8 cellular contexts compared by ENCODE assay signal in the genomic region with DNA sequence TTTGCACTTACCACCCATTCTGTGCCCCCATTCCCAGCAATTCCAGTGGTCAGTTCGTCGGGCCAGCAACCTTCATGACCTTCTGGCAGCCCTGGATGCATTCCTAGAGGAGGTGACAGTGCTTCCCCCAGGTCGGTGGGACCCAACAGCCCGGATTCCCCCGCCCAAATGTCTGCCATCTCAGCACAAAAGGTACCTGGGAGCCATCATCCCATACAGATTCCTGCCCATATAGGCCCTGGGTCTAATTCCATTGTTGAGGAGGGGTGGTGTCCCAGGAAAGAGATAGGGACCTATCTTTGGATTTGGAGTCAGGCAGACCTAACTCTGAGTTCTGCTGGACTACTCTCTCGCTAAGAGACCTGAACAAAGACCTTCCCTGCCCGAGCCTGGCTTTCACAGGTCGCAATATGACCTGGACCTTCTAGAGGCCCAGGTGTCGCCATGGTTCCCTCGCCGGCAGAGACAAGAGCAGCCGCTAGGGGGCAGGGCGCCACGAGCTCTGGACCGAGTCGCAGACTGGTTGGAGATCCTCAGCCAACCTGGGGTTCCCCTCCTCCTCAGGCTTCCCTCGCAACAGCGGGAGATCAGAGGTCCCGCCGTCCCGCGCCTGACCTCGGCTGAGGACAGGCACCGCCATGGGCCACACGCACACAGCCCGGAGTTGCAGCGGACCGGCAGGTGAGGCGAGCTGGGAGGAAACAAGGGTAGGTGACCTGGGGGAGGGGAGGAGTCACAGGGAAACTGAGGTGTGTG. TPM values are rescaled to one million over a fixed set of nuclear protein-coding genes. Genes with fewer than 3 reads are reported as not detected.
DNase-seq lines count a peak whose midpoint lies in the region; ATAC-seq, FAIRE-seq and TF ChIP-seq lines count a peak whose summit lies in the region.

No MANE protein-coding gene starts in this region.

- no peaks in the 10 kb centered on the region for H3K4me1 ChIP-seq in A549
- H3K4me1 ChIP-seq in endocrine pancreas (ENCODE audit: control insufficient read depth, insufficient read depth, low read length): no peaks in the 10 kb centered on the region

- H3K9me3 ChIP-seq in A549 (no peaks in the 10 kb centered on the region), endocrine pancreas (ENCODE audit: control insufficient read depth, low read length) (no peaks in the 10 kb centered on the region)

- H3K4me3 ChIP-seq in A549 (peak overlapping the region; percentile 37), endocrine pancreas (ENCODE audit: control insufficient read depth, insufficient read depth, low read length) (no peak overlapping the region)

- peak overlapping the region; percentile 21 to 80; a peak in 3 of 6 replicates for H3K27ac ChIP-seq in A549

- POLR2A ChIA-PET in A549 (lab: Yijun Ruan, JAX): interaction anchor here (0.5 to 0.8 kb wide), 3 partner anchors 16 to 348 kb away, joined by 3 to 6 read pairs (median 3); a partner anchor contains a TSS

- H3K9ac ChIP-seq in endocrine pancreas (ENCODE audit: control insufficient read depth, insufficient read depth, low read length): peak overlapping the region; percentile 48

- peak; percentile 67 to 69 for TF ChIP-seq RAD21 in A549 (conservative IDR thresholded peaks at IDR 0.05 in 1 of 2, IDR thresholded peaks at IDR 0.05 in 1 of 2)

- TF ChIP-seq EP300 in A549 (IDR thresholded peaks at IDR 0.05): no peak

- TF ChIP-seq POLR2A in A549 (IDR thresholded peaks at IDR 0.05; ENCODE audit: low read length): no peak

- ATAC-seq in A549 (peak; percentile 77 to 91), GM18498 (IDR thresholded peaks at IDR 0.05; ENCODE audit: unreplicated experiment) (peak; percentile 91), HG02973 (IDR thresholded peaks at IDR 0.05; ENCODE audit: unreplicated experiment) (peak; percentile 91)

- peak; percentile 86 for TF ChIP-seq CTCF in A549 (IDR thresholded peaks at IDR 0.05)

- H3K27me3 ChIP-seq in endocrine pancreas (ENCODE audit: control insufficient read depth, insufficient read depth, low read length): no peaks in the 10 kb centered on the region

- CTCF ChIA-PET in A549 (lab: Yijun Ruan, JAX): interaction anchor here (0.6 to 36.9 kb wide), 28 partner anchors 10 to 357 kb away, joined by 3 to 1613 read pairs (median 4); a partner anchor contains a TSS

- FAIRE-seq in A549 (lab: Jason Lieb, UNC): peak; percentile 77

- DNase-seq in A549 (ENCODE audit: low read depth in 1 of 2, low spot score in 1 of 2) (peak; percentile 80 to 88), NCI-H526 treated with DMSO at 0.1 percent for 48 hours (lab: John Stamatoyannopoulos, UW) (peak; percentile 32), midbrain (lab: John Stamatoyannopoulos, UW) (peak; percentile 69)
- DNase-seq in activated CD8-positive, alpha-beta memory T cell treated with anti-CD3 and anti-CD28 coated beads for 24 hours: peak; percentile 95
- peak; percentile 73 for DNase-seq in stimulated activated CD8-positive, alpha-beta memory T cell treated with anti-CD3 and anti-CD28 coated beads, Interleukin-4, amount 100 ng/mL, for 24 hours (ENCODE audit: low read depth)

- WGBS in A549 (ENCODE audit: missing lambda C conversion rate): 12% methylated on average over 27 of the region's 29 CpGs

- peak overlapping the region; percentile 84 for H3K4me2 ChIP-seq in A549

- H3K36me3 ChIP-seq in endocrine pancreas (ENCODE audit: control insufficient read depth, insufficient read depth, low read length): no peaks in the 10 kb centered on the region

TF ChIP-seq in A549, 52 proteins besides CTCF, POLR2A, EP300 and RAD21:
- TF ChIP-seq, protein P1, sequence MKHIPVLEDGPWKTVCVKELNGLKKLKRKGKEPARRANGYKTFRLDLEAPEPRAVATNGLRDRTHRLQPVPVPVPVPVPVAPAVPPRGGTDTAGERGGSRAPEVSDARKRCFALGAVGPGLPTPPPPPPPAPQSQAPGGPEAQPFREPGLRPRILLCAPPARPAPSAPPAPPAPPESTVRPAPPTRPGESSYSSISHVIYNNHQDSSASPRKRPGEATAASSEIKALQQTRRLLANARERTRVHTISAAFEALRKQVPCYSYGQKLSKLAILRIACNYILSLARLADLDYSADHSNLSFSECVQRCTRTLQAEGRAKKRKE (CRISPR knock-in tag; IDR thresholded peaks at IDR 0.05; ENCODE audit: low read depth): no peak
- no peak for TF ChIP-seq KDM1A (IDR thresholded peaks at IDR 0.05; ENCODE audit: low read depth)
- TF ChIP-seq, protein P2, sequence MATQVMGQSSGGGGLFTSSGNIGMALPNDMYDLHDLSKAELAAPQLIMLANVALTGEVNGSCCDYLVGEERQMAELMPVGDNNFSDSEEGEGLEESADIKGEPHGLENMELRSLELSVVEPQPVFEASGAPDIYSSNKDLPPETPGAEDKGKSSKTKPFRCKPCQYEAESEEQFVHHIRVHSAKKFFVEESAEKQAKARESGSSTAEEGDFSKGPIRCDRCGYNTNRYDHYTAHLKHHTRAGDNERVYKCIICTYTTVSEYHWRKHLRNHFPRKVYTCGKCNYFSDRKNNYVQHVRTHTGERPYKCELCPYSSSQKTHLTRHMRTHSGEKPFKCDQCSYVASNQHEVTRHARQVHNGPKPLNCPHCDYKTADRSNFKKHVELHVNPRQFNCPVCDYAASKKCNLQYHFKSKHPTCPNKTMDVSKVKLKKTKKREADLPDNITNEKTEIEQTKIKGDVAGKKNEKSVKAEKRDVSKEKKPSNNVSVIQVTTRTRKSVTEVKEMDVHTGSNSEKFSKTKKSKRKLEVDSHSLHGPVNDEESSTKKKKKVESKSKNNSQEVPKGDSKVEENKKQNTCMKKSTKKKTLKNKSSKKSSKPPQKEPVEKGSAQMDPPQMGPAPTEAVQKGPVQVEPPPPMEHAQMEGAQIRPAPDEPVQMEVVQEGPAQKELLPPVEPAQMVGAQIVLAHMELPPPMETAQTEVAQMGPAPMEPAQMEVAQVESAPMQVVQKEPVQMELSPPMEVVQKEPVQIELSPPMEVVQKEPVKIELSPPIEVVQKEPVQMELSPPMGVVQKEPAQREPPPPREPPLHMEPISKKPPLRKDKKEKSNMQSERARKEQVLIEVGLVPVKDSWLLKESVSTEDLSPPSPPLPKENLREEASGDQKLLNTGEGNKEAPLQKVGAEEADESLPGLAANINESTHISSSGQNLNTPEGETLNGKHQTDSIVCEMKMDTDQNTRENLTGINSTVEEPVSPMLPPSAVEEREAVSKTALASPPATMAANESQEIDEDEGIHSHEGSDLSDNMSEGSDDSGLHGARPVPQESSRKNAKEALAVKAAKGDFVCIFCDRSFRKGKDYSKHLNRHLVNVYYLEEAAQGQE (IDR thresholded peaks at IDR 0.05): no peak
- no peak for TF ChIP-seq KDM5A (IDR thresholded peaks at IDR 0.05)
- TF ChIP-seq POLR2AphosphoS2 (conservative IDR thresholded peaks at IDR 0.05; ENCODE audit: low read length): no peak
- no peak for TF ChIP-seq HOXA7 (CRISPR knock-in tag; IDR thresholded peaks at IDR 0.05)
- no peak for TF ChIP-seq TP53 (CRISPR knock-in tag; IDR thresholded peaks at IDR 0.05)
- TF ChIP-seq MAFK (IDR thresholded peaks at IDR 0.05; ENCODE audit: partially characterized antibody): no peak
- peak; percentile 63 for TF ChIP-seq SMC3 (IDR thresholded peaks at IDR 0.05)
- no peak for TF ChIP-seq FOSB (CRISPR knock-in tag; IDR thresholded peaks at IDR 0.05)
- TF ChIP-seq, protein P3, sequence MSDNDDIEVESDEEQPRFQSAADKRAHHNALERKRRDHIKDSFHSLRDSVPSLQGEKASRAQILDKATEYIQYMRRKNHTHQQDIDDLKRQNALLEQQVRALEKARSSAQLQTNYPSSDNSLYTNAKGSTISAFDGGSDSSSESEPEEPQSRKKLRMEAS (IDR thresholded peaks at IDR 0.05): peak; percentile 64
TF ChIP-seq in A549: peak in this region for 2.

RNA-seq across cellular contexts. Expression of a gene that starts 3.1 kb away (rescaled TPM):
- not detected in 2 replicates for polyA plus RNA-seq in A549 (2011; rRNA removed)
- polyA plus RNA-seq in A549 (2012; cell fraction: cytosol; rRNA removed): 0.01 TPM in 1 of 2 replicates, not detected in the other
- 0.02 and 0.06 TPM in 2 replicates for polyA plus RNA-seq in A549 (2012; cell fraction: nucleus; rRNA removed)
- not detected in 3 replicates for polyA plus RNA-seq in A549 (2017; fragmentation: RNase III; extraction: RNeasy Plus Mini Kit Qiagen cat#74134 plus additional on column Dnase treatment)
- 0.08 TPM in 1 of 2 replicates, not detected in the other for polyA minus RNA-seq in A549 (2011; rRNA and poly(A)+ RNA removed)

RNA-seq across cellular contexts. Expression of a gene that starts 16.6 kb away (rescaled TPM):
- polyA plus RNA-seq in A549 (2011; rRNA removed): 4.2 and 5.0 TPM in 2 replicates
- polyA plus RNA-seq in A549 (2012; cell fraction: cytosol; rRNA removed): 3.0 and 4.3 TPM in 2 replicates
- 4.0 and 6.1 TPM in 2 replicates for polyA plus RNA-seq in A549 (2012; cell fraction: nucleus; rRNA removed)
- polyA plus RNA-seq in A549 (2017; fragmentation: RNase III; extraction: RNeasy Plus Mini Kit Qiagen cat#74134 plus additional on column Dnase treatment): 3.4 to 5.1 TPM (median 3.5 TPM) in 3 replicates
- 1.3 and 1.4 TPM in 2 replicates for polyA minus RNA-seq in A549 (2011; rRNA and poly(A)+ RNA removed)

RNA-seq across cellular contexts. Expression of a gene that starts 38.6 kb away (rescaled TPM):
- polyA plus RNA-seq in A549 (2011; rRNA removed) (94.1 and 111 TPM in 2 replicates), A549 (2017; fragmentation: RNase III; extraction: RNeasy Plus Mini Kit Qiagen cat#74134 plus additional on column Dnase treatment) (44.8 to 46.9 TPM (median 46.3 TPM) in 3 replicates)
- 25.2 and 28.8 TPM in 2 replicates for polyA plus RNA-seq in A549 (2012; cell fraction: cytosol; rRNA removed)
- 42.9 and 52.2 TPM in 2 replicates for polyA plus RNA-seq in A549 (2012; cell fraction: nucleus; rRNA removed)
- 113 and 129 TPM in 2 replicates for polyA minus RNA-seq in A549 (2011; rRNA and poly(A)+ RNA removed)

Comparison
In these comparisons a context has a peak if more than half of its experiments do, and no peak if none do; other contexts are left out.
1. DNase-seq: peak in every context shown above with its lines; median percentile 95 in activated CD8-positive, alpha-beta memory T cell treated with anti-CD3 and anti-CD28 coated beads for 24 hours; 84 in A549; 73 in stimulated activated CD8-positive, alpha-beta memory T cell treated with anti-CD3 and anti-CD28 coated beads, Interleukin-4, amount 100 ng/mL, for 24 hours; 69 in midbrain; 32 in NCI-H526 treated with DMSO at 0.1 percent for 48 hours.